ENCODE assay signal across 32 cellular contexts in genomic region chr6:1515781-1516180, GRCh38.
A peak's percentile ranks its signal among the peaks of the same experiment; 100 is the strongest.
DNase-seq lines count a peak whose midpoint lies in the region; ATAC-seq, FAIRE-seq and TF ChIP-seq lines count a peak whose summit lies in the region.
"Had no signal": no experiment of that assay in that cellular context is flagged by ENCODE, and none has a peak within 500 bp of the region (broad histone marks: within the 10 kb centered on the region; RNA-seq: fewer than 3 reads in every experiment).

No MANE protein-coding gene starts in this region.

- H3K9ac ChIP-seq in SK-N-SH (no peak overlapping the region), K562 (ENCODE audit: insufficient read depth in 1 of 2, low read depth in 2 of 2, low read length in 2 of 2) (no peak overlapping the region)
- H3K9ac ChIP-seq: BLaER1; BLaER1 treated with 17β-estradiol and CSF1 and Interleukin-3, amounts not matched to agents 10 nM and 100 nM had no signal

- in situ Hi-C loops in K562 (cut with MboI): no loop called here

- 27% methylated on average over 4 of the region's 4 CpGs for WGBS in SK-N-SH (ENCODE audit: low lambda C conversion rate)
- 27% methylated on average over 4 of the region's 4 CpGs for WGBS in K562 (ENCODE audit: insufficient coverage, low coverage, missing lambda C conversion rate)

- H3K4me2 ChIP-seq in SK-N-SH: no peak overlapping the region; the same call in 1 of the 2 replicates
- H3K4me2 ChIP-seq in K562 (ENCODE audit: insufficient read depth, low read length): peak overlapping the region; percentile 48; the same call in 1 of the 2 replicates
- H3K4me2 ChIP-seq: A549; BLaER1; BLaER1 treated with 17β-estradiol and CSF1 and Interleukin-3, amounts not matched to agents 10 nM and 100 nM had no signal

- H3K27me3 ChIP-seq in SK-N-SH (ENCODE audit: insufficient read depth) (peaks cover 25% of the 10 kb centered on the region), K562 (ENCODE audit: control insufficient read depth in 2 of 2, insufficient read depth in 2 of 2, low read length in 2 of 2) (peaks cover 0 to 24% of the 10 kb centered on the region in 2 experiments; a peak in 4 of 5 replicates)
- H3K27me3 ChIP-seq: BLaER1; BLaER1 treated with 17β-estradiol and CSF1 and Interleukin-3, amounts not matched to agents 10 nM and 100 nM had no signal

- no peaks in the 10 kb centered on the region for H3K9me2 ChIP-seq in SK-N-SH

- H3K79me2 ChIP-seq in SK-N-SH (ENCODE audit: insufficient read depth): no peaks in the 10 kb centered on the region
- no peaks in the 10 kb centered on the region for H3K79me2 ChIP-seq in K562 (ENCODE audit: control insufficient read depth, insufficient read depth, low read length)

- no peak for TF ChIP-seq POLR2A in K562 (conservative IDR thresholded peaks at IDR 0.05)

- TF ChIP-seq RAD21 in SK-N-SH (IDR thresholded peaks at IDR 0.05; ENCODE audit: low read length) (no peak), K562 (CRISPR knock-in tag; conservative IDR thresholded peaks at IDR 0.05 in 1 of 2, IDR thresholded peaks at IDR 0.05 in 1 of 2) (no peak)

- FAIRE-seq in K562 (lab: Jason Lieb, UNC): peak; percentile 55
- FAIRE-seq: A204.1, A549, D721Med had no signal

- BruUV-seq in K562 (replicated peaks; lab: Mats Ljungman, UMichigan): no TSS peak

- H3K4me3 ChIP-seq in SK-N-SH (ENCODE audit: low read depth in 2 of 2, low read length in 1 of 2) (no peak overlapping the region), HEK293 (ENCODE audit: low read depth, low read length) (no peak overlapping the region), K562 (no peak overlapping the region)
- H3K4me3 ChIP-seq: A549; BLaER1; BLaER1 treated with 17β-estradiol and CSF1 and Interleukin-3, amounts not matched to agents 10 nM and 100 nM had no signal

- H3F3A ChIP-seq in SK-N-SH (replicated peaks; ENCODE audit: insufficient read depth): no peaks in the 10 kb centered on the region

- no peak overlapping the region for H3K27ac ChIP-seq in SK-N-SH (ENCODE audit: low read depth in 2 of 2, low read length in 1 of 2)
- H3K27ac ChIP-seq in HEK293 (ENCODE audit: extremely low read depth, low read depth, low read length): no peak overlapping the region
- H3K27ac ChIP-seq in K562 (ENCODE audit: extremely low read depth, low read depth, low read length): no peak overlapping the region
- H3K27ac ChIP-seq: 22Rv1; A549; BLaER1; BLaER1 treated with 17β-estradiol and CSF1 and Interleukin-3, amounts not matched to agents 10 nM and 100 nM; C4-2B had no signal

- H2AFZ ChIP-seq in SK-N-SH (ENCODE audit: low read depth): no peak overlapping the region
- H2AFZ ChIP-seq in K562 (ENCODE audit: low read depth, low read length): no peak overlapping the region

- POLR2A ChIA-PET in SK-N-SH (lab: Yijun Ruan, JAX): no interaction called here
- POLR2A ChIA-PET in HEK293 (lab: Yijun Ruan, JAX): no interaction called here
- POLR2A ChIA-PET in K562 (lab: Yijun Ruan, JAX): interaction anchor here (0.6 to 1.3 kb wide), 2 partner anchors 13 to 15 kb away, joined by 3 read pairs; no protein-coding TSS in a partner anchor

- intact Hi-C loops in K562 (cut with micrococcal nuclease): no loop called here

- CTCF ChIA-PET in SK-N-SH (lab: Yijun Ruan, JAX) (interaction anchor here (1.0 to 1.3 kb wide), 3 partner anchors 8 to 27 kb away, joined by 3 to 7 read pairs (median 3); no protein-coding TSS in a partner anchor), HEK293 (lab: Yijun Ruan, JAX) (interaction anchor here (0.6 kb wide), 1 partner anchor 896 kb away, joined by 4 read pairs; no protein-coding TSS in a partner anchor), K562 (lab: Yijun Ruan, JAX; ENCODE audit: low intra/inter-chr PET ratio) (no interaction called here)

- no peak for TF ChIP-seq EP300 in SK-N-SH (IDR thresholded peaks at IDR 0.05; ENCODE audit: borderline replicate concordance in 1 of 2, low read depth in 1 of 2, low read length in 1 of 2)
- no peak for TF ChIP-seq EP300 in K562 (IDR thresholded peaks at IDR 0.05; ENCODE audit: low read length)

- ATAC-seq in SK-N-SH treated with all-trans-retinoic acid at 6 μM for 48 hours (no peak), K562 (no peak; the same call in 2 of the 3 replicates)
- ATAC-seq: A549; CD8-positive, alpha-beta T cell had no signal

- H3K36me3 ChIP-seq in SK-N-SH (replicated peaks in 1 of 2; ENCODE audit: control insufficient read depth in 1 of 2, insufficient read depth in 2 of 2, low read length in 1 of 2) (no peaks in the 10 kb centered on the region), HEK293 (ENCODE audit: control insufficient read depth in 2 of 2, insufficient read depth in 1 of 2, low read length in 2 of 2) (no peaks in the 10 kb centered on the region), K562 (ENCODE audit: control insufficient read depth, insufficient read depth, low read length) (no peaks in the 10 kb centered on the region)
- H3K36me3 ChIP-seq: BE2C; BLaER1; BLaER1 treated with 17β-estradiol and CSF1 and Interleukin-3, amounts not matched to agents 10 nM and 100 nM had no signal

- no peak for DNase-seq in SK-N-SH
- no peak for DNase-seq in K562 (ENCODE audit: extremely low read depth in 1 of 4, low spot score in 3 of 4)
- no peak for DNase-seq in hepatic stellate cell (ENCODE audit: low spot score)
- DNase-seq in NCI-H1092 (lab: John Stamatoyannopoulos, UW): no peak
- DNase-seq: 8988T; ACHN; AML-193; BE2C; C1 segment of cervical spinal cord; Caco-2; Calu3; CD4-positive, alpha-beta memory T cell; CD4-positive, alpha-beta T cell; CD4-positive, CD25-positive, alpha-beta regulatory T cell; CD8-positive, alpha-beta memory T cell; CD8-positive, alpha-beta T cell; COR-L47; DMS 273 treated with DMSO at 0.1 percent for 48 hours; DMS153; DMS79; DMS79 treated with DMSO at 0.1 percent for 48 hours; DND-41; EL had no signal

- no peaks in the 10 kb centered on the region; a peak in 1 of 4 replicates for H3K4me1 ChIP-seq in SK-N-SH (ENCODE audit: control insufficient read depth in 1 of 2, insufficient read depth in 2 of 2, low read depth in 1 of 2, low read length in 1 of 2)
- peaks cover 5% of the 10 kb centered on the region; the same call in 1 of the 2 replicates for H3K4me1 ChIP-seq in HEK293 (ENCODE audit: control insufficient read depth, insufficient read depth, low read length)
- H3K4me1 ChIP-seq in K562 (replicated peaks in 1 of 2; ENCODE audit: control insufficient read depth in 2 of 2, insufficient read depth in 2 of 2, low read length in 2 of 2): peaks cover 0 to 7% of the 10 kb centered on the region in 2 experiments; a peak in 2 of 5 replicates
- H3K4me1 ChIP-seq: A549, BE2C, BLaER1, Caco-2 had no signal

- TF ChIP-seq CTCF in SK-N-SH (IDR thresholded peaks at IDR 0.05): no peak
- TF ChIP-seq CTCF in HEK293 (tag by site-specific recombination; IDR thresholded peaks at IDR 0.05): no peak
- TF ChIP-seq CTCF in K562 (IDR thresholded peaks at IDR 0.05 in 2 of 3, conservative IDR thresholded peaks at IDR 0.05 in 1 of 3; ENCODE audit: insufficient read depth in 2 of 3, low read depth in 1 of 3, low read length in 3 of 3): no peak

- H3K9me1 ChIP-seq in K562 (ENCODE audit: control insufficient read depth, insufficient read depth, low read length): no peaks in the 10 kb centered on the region

- H4K20me1 ChIP-seq in SK-N-SH (ENCODE audit: insufficient read depth) (no peaks in the 10 kb centered on the region), K562 (replicated peaks; ENCODE audit: control insufficient read depth, insufficient read depth, low read length) (0 out of 2 replicates have a peak, but pooled peaks cover 3% of the 10 kb centered on the region)
- H4K20me1 ChIP-seq: BLaER1; BLaER1 treated with 17β-estradiol and CSF1 and Interleukin-3, amounts not matched to agents 10 nM and 100 nM had no signal

- H3K9me3 ChIP-seq in SK-N-SH (no peaks in the 10 kb centered on the region), HEK293 (ENCODE audit: control insufficient read depth, insufficient read depth, low read depth, low read length) (no peaks in the 10 kb centered on the region), K562 (replicated peaks; ENCODE audit: control insufficient read depth, insufficient read depth, low read depth, low read length) (no peaks in the 10 kb centered on the region)
- H3K9me3 ChIP-seq: A549; BE2C; BLaER1; BLaER1 treated with 17β-estradiol and CSF1 and Interleukin-3, amounts not matched to agents 10 nM and 100 nM; Caco-2 had no signal

TF ChIP-seq in SK-N-SH treated with all-trans-retinoic acid at 6 μM for 48 hours, 23 proteins besides CTCF, POLR2A, EP300 and RAD21 (continues in another document):
- TF ChIP-seq ZFP30 (CRISPR knock-in tag; IDR thresholded peaks at IDR 0.05): no peak
- no peak for TF ChIP-seq ISL1 (CRISPR knock-in tag; IDR thresholded peaks at IDR 0.05)
- no peak for TF ChIP-seq PPARA (CRISPR knock-in tag; IDR thresholded peaks at IDR 0.05; ENCODE audit: borderline replicate concordance)
- no peak for TF ChIP-seq CSDC2 (CRISPR knock-in tag; IDR thresholded peaks at IDR 0.05)
- no peak for TF ChIP-seq ZNF8 (CRISPR knock-in tag; IDR thresholded peaks at IDR 0.05)
- TF ChIP-seq ZNF70 (CRISPR knock-in tag; IDR thresholded peaks at IDR 0.05): no peak

TF ChIP-seq in HEK293, 187 proteins besides CTCF, POLR2A, EP300 and RAD21:
- TF ChIP-seq ZNF175 (tag by site-specific recombination; IDR thresholded peaks at IDR 0.05): peak; percentile 78; the same call in 1 of the 2 replicates
- TF ChIP-seq ZNF473 (tag by site-specific recombination; IDR thresholded peaks at IDR 0.05): no peak

TF ChIP-seq in K562, 482 proteins besides CTCF, POLR2A, EP300 and RAD21 (continues in another document):
- TF ChIP-seq ZNF175 (CRISPR knock-in tag; IDR thresholded peaks at IDR 0.05; ENCODE audit: low read depth) (peak; percentile 83), ZNF146 (CRISPR knock-in tag; IDR thresholded peaks at IDR 0.05; ENCODE audit: unreplicated experiment) (no peak), CTBP1 (IDR thresholded peaks at IDR 0.05; ENCODE audit: borderline replicate concordance) (no peak)
- TF ChIP-seq, protein P1, sequence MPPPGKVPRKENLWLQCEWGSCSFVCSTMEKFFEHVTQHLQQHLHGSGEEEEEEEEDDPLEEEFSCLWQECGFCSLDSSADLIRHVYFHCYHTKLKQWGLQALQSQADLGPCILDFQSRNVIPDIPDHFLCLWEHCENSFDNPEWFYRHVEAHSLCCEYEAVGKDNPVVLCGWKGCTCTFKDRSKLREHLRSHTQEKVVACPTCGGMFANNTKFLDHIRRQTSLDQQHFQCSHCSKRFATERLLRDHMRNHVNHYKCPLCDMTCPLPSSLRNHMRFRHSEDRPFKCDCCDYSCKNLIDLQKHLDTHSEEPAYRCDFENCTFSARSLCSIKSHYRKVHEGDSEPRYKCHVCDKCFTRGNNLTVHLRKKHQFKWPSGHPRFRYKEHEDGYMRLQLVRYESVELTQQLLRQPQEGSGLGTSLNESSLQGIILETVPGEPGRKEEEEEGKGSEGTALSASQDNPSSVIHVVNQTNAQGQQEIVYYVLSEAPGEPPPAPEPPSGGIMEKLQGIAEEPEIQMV (tag; conservative IDR thresholded peaks at IDR 0.05; ENCODE audit: low read depth): no peak
